29 cellular contexts compared by ENCODE assay signal in the genomic region with DNA sequence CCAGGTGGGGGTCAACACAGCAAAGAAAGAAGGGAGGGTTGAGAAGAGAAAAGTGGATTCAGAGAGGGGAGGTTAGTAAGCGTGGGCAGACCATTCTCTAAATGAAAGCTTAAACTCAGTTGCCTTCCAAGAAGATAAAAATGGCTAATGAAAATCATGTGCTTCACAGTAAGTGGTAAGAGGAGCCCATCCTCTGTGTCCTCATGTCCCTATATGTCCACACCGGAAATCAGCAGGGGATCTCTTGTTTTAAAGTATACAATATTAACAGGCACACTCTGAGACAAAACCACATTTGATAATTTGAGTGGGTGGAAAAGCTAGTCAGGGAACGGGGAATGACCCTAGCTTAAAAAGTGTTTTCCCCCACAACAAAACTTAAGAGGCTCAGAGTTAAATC. TPM values are rescaled to one million over a fixed set of nuclear protein-coding genes. Genes with fewer than 3 reads are reported as not detected.
DNase-seq lines count a peak whose midpoint lies in the region; ATAC-seq and TF ChIP-seq lines count a peak whose summit lies in the region.
"Had no signal": no experiment of that assay in that cellular context is flagged by ENCODE, and none has a peak within 500 bp of the region (broad histone marks: within the 10 kb centered on the region; RNA-seq: fewer than 3 reads in every experiment).

No MANE protein-coding gene starts in this region.

- no peak overlapping the region for H2AK9ac ChIP-seq in IMR-90 (replicated peaks; ENCODE audit: low read depth, low read length, poor library complexity)

- no peak overlapping the region for H2AFZ ChIP-seq in IMR-90 (replicated peaks; ENCODE audit: low read length, poor library complexity)
- no peak overlapping the region for H2AFZ ChIP-seq in osteoblast (ENCODE audit: low read length)

- H3K27ac ChIP-seq in IMR-90 (ENCODE audit: insufficient read depth, low read length) (peak overlapping the region; percentile 31; the same call in 1 of the 2 replicates), brain microvascular endothelial cell (peak overlapping the region; percentile 39), osteoblast (ENCODE audit: low read depth, low read length) (peak overlapping the region; percentile 25)
- H3K27ac ChIP-seq: C4-2B had no signal

- no peak overlapping the region for H3K4me3 ChIP-seq in IMR-90 (ENCODE audit: insufficient read depth, low read depth, low read length)
- H3K4me3 ChIP-seq in brain microvascular endothelial cell (ENCODE audit: low read depth, low read length), result no peak overlapping the region
- H3K4me3 ChIP-seq in osteoblast (ENCODE audit: insufficient read depth, low read length), result no peak overlapping the region
- H3K4me3 ChIP-seq: HAP-1 had no signal

- in situ Hi-C loops in IMR-90 (cut with MboI; ENCODE audit: low sequenced_read_pairs) (loop anchor here (10.0 kb wide), 2 partner anchors 453 to 593 kb away; no protein-coding TSS in a partner anchor), brain microvascular endothelial cell (cut with HindIII; ENCODE audit: low pct_ligation_motif_present, low sequenced_read_pairs) (no loop called here)

- CTCF ChIA-PET in IMR-90 (lab: Yijun Ruan, JAX), result interaction anchor here (0.6 to 1.3 kb wide), 4 partner anchors 33 to 871 kb away, joined by 3 to 4 read pairs (median 3); no protein-coding TSS in a partner anchor

- H3K36me3 ChIP-seq in IMR-90 (ENCODE audit: control insufficient read depth, insufficient read depth, low read length), result no peaks in the 10 kb centered on the region
- H3K36me3 ChIP-seq in brain microvascular endothelial cell (replicated peaks), result no peaks in the 10 kb centered on the region
- no peaks in the 10 kb centered on the region for H3K36me3 ChIP-seq in osteoblast (ENCODE audit: insufficient read depth, low read length)
- H3K36me3 ChIP-seq: HAP-1 had no signal

- H2BK120ac ChIP-seq in IMR-90 (ENCODE audit: low read depth, low read length), result peak overlapping the region; percentile 60; the same call in 1 of the 2 replicates

- DNase-seq in NCI-H146 (lab: John Stamatoyannopoulos, UW) (peak; percentile 14), NCI-H146 treated with DMSO at 0.1 percent for 48 hours (lab: John Stamatoyannopoulos, UW; ENCODE audit: unreplicated experiment) (no peak), IMR-90 (no peak), brain microvascular endothelial cell (no peak), osteoblast (ENCODE audit: insufficient read length, low spot score, missing footprints) (no peak), NOMO-1 (lab: John Stamatoyannopoulos, UW; ENCODE audit: unreplicated experiment in 2 of 2) (no peak), anterior cingulate cortex (lab: John Stamatoyannopoulos, UW) (no peak)
- DNase-seq: 8988T; activated CD4-positive, alpha-beta memory T cell treated with anti-CD3 and anti-CD28 coated beads, Interleukin-2, amount 10 ng/mL, durations not matched to agents 7 days and 5 days; activated naive CD4-positive, alpha-beta T cell treated with anti-CD3 and anti-CD28 coated beads, Interleukin-2, amount 50 U/mL, for 16 hours; aorta; Calu3; caudate nucleus; DND-41; effector memory CD8-positive, alpha-beta T cell; erythroblast; GF-D8; Kasumi-1; natural killer cell; NCI-H1694; NCI-H2171; NCI-H524; nucleus accumbens; SIG-M5 had no signal

- peaks cover 26% of the 10 kb centered on the region for H3K79me2 ChIP-seq in osteoblast (ENCODE audit: insufficient read depth, low read length)

- dilution Hi-C loops in IMR-90 (cut with HindIII; ENCODE audit: low sequenced_read_pairs, unreplicated experiment), result no loop called here

- H3K4me2 ChIP-seq in IMR-90 (ENCODE audit: low read depth, low read length) (peak overlapping the region; percentile 10), osteoblast (ENCODE audit: insufficient read depth, low read length) (no peak overlapping the region)

- peak overlapping the region; percentile 71 for H3K18ac ChIP-seq in IMR-90 (ENCODE audit: low read depth, low read length)

- no peak overlapping the region for H3K56ac ChIP-seq in IMR-90 (ENCODE audit: extremely low read depth, insufficient read depth, low read length)

- peak overlapping the region; percentile 33; the same call in 1 of the 2 replicates for H3K14ac ChIP-seq in IMR-90 (replicated peaks; ENCODE audit: low read depth, low read length)

- H3K4ac ChIP-seq in IMR-90 (ENCODE audit: low read depth, low read length), result peak overlapping the region; percentile 73

- no TSS peak for BruUV-seq in IMR-90 (replicated peaks; lab: Mats Ljungman, UMichigan)

- peaks cover 8 to 30% of the 10 kb centered on the region in 2 experiments; a peak in 3 of 4 replicates for H3K79me1 ChIP-seq in IMR-90 (ENCODE audit: low read depth in 1 of 2, low read length in 2 of 2)

- POLR2A ChIA-PET in IMR-90 (lab: Charles Lee; ENCODE audit: unreplicated experiment), result no interaction called here

- peak overlapping the region; percentile 71; the same call in 1 of the 3 replicates for H2BK15ac ChIP-seq in IMR-90 (ENCODE audit: low read depth, low read length)

- peak overlapping the region; percentile 69 for H4K5ac ChIP-seq in IMR-90 (ENCODE audit: low read depth, low read length)

- TF ChIP-seq CTCF in IMR-90 (conservative IDR thresholded peaks at IDR 0.05; ENCODE audit: low read depth, low read length) (no peak), brain microvascular endothelial cell (IDR thresholded peaks at IDR 0.05; ENCODE audit: low read depth, low read length, missing control alignments) (no peak), osteoblast (IDR thresholded peaks at IDR 0.05; ENCODE audit: extremely low read depth, low read depth, low read length) (no peak)

- H3K9me3 ChIP-seq in IMR-90 (ENCODE audit: control insufficient read depth, insufficient read depth, low read length) (0 out of 2 replicates have a peak, but pooled peaks cover 2% of the 10 kb centered on the region), osteoblast (ENCODE audit: low read depth, low read length) (no peaks in the 10 kb centered on the region)
- H3K9me3 ChIP-seq: HAP-1 had no signal

- peak overlapping the region; percentile 53; the same call in 1 of the 2 replicates for H2AK5ac ChIP-seq in IMR-90 (ENCODE audit: low read depth, low read length)

- TF ChIP-seq POLR2A in IMR-90 (IDR thresholded peaks at IDR 0.05; ENCODE audit: low read depth, low read length), result no peak

- H2BK5ac ChIP-seq in IMR-90 (ENCODE audit: low read depth, low read length, poor library complexity, severe bottlenecking), result peak overlapping the region; percentile 1

- ATAC-seq in IMR-90 (ENCODE audit: low read depth) (peak; percentile 6; the same call in 1 of the 2 replicates), HG02885 (IDR thresholded peaks at IDR 0.05; ENCODE audit: poor library complexity, unreplicated experiment) (no peak)
- ATAC-seq: effector memory CD8-positive, alpha-beta T cell; HepG2; natural killer cell; stimulated activated memory B cell treated with anti-CD40 and anti-IgM and Interleukin-4, amounts not matched to agents 10 μg/mL and 1 μg/mL and 100 μg/mL, for 72 hours had no signal

- no CpG with 5 or more reads among the region's 3 CpGs for WGBS in IMR-90 (ENCODE audit: extremely low coverage in 2 of 2, insufficient read length in 1 of 2), 2 experiments

- intact Hi-C loops in IMR-90 (cut with micrococcal nuclease), result loop anchor here (2.0 to 10.0 kb wide), 3 partner anchors 343 to 871 kb away; no protein-coding TSS in a partner anchor

- H3K23ac ChIP-seq in IMR-90 (ENCODE audit: low read depth, low read length), result peak overlapping the region; percentile 4; the same call in 1 of the 2 replicates

- H4K8ac ChIP-seq in IMR-90 (ENCODE audit: low read depth in 2 of 2, low read length in 2 of 2), result peak overlapping the region in 1 of 2 experiments; percentile 36; a peak in 1 of 4 replicates

- H2BK20ac ChIP-seq in IMR-90 (ENCODE audit: low read depth, low read length), result peak overlapping the region; percentile 49; the same call in 1 of the 2 replicates

- H3K4me1 ChIP-seq in IMR-90 (ENCODE audit: control insufficient read depth, insufficient read depth, low read length) (peaks cover 18% of the 10 kb centered on the region), osteoblast (ENCODE audit: insufficient read depth, low read length) (peaks cover 36% of the 10 kb centered on the region)

- H4K20me1 ChIP-seq in IMR-90 (ENCODE audit: insufficient read depth, low read length) (no peaks in the 10 kb centered on the region), osteoblast (ENCODE audit: insufficient read depth, low read length) (no peaks in the 10 kb centered on the region)

- H3K27me3 ChIP-seq in IMR-90 (ENCODE audit: control insufficient read depth, insufficient read depth, low read length) (no peaks in the 10 kb centered on the region), brain microvascular endothelial cell (replicated peaks) (no peaks in the 10 kb centered on the region), osteoblast (ENCODE audit: insufficient read depth, low read length) (no peaks in the 10 kb centered on the region)

- peak overlapping the region; percentile 61; the same call in 1 of the 2 replicates for H4K91ac ChIP-seq in IMR-90 (ENCODE audit: insufficient read depth, low read depth, low read length)

- no peak for TF ChIP-seq RAD21 in IMR-90 (IDR thresholded peaks at IDR 0.05; ENCODE audit: low read length)

- H3K9me1 ChIP-seq in IMR-90 (ENCODE audit: insufficient read depth, low read length), result no peaks in the 10 kb centered on the region

- 0 out of 2 replicates have a peak overlapping the region, but pooled peaks have one; percentile 4 for H3K9ac ChIP-seq in IMR-90 (ENCODE audit: low read depth, low read length)

TF ChIP-seq in IMR-90, 13 proteins besides CTCF, POLR2A, EP300 and RAD21 (continues in another document):
- TF ChIP-seq MAZ (IDR thresholded peaks at IDR 0.05; ENCODE audit: borderline replicate concordance, low read depth, low read length) (no peak), RFX5 (IDR thresholded peaks at IDR 0.05; ENCODE audit: low read depth, low read length) (no peak), BHLHE40 (IDR thresholded peaks at IDR 0.05; ENCODE audit: low read depth, low read length) (no peak), NFE2L2 (IDR thresholded peaks at IDR 0.05; ENCODE audit: low read depth, low read length) (no peak), FOS (IDR thresholded peaks at IDR 0.05; ENCODE audit: low read depth, low read length) (no peak), CHD1 (IDR thresholded peaks at IDR 0.05; ENCODE audit: low read depth, low read length) (no peak), USF2 (IDR thresholded peaks at IDR 0.05; ENCODE audit: low read depth, low read length) (no peak), RCOR1 (IDR thresholded peaks at IDR 0.05; ENCODE audit: insufficient replicate concordance, low read length) (no peak)

RNA-seq across cellular contexts. Expression of gene FOXP1, which starts 4.4 kb away (rescaled TPM):
- total RNA-seq in IMR-90 (2012; rRNA removed), result 128 and 132 TPM in 2 replicates
- 37.0 and 43.3 TPM in 2 replicates for polyA plus RNA-seq in IMR-90 (2012; rRNA removed)
- 9.9 and 20.0 TPM in 2 replicates for polyA plus RNA-seq in IMR-90 (2012; cell fraction: cytosol; rRNA removed)
- polyA plus RNA-seq in IMR-90 (2012; cell fraction: nucleus; rRNA removed; ENCODE audit: low replicate concordance), result 21.2 and 46.2 TPM in 2 replicates
- total RNA-seq in osteoblast, result 195 and 228 TPM in 2 replicates
